In genomic region chr11:129946256-129946655, GRCh38 we compare ENCODE assay signal across 20 cellular contexts. TPM values are rescaled to one million over a fixed set of nuclear protein-coding genes. Genes with fewer than 3 reads are reported as not detected.
DNase-seq lines count a peak whose midpoint lies in the region; ATAC-seq and TF ChIP-seq lines count a peak whose summit lies in the region.
"Had no signal": no experiment of that assay in that cellular context is flagged by ENCODE, and none has a peak within 500 bp of the region (broad histone marks: within the 10 kb centered on the region; RNA-seq: fewer than 3 reads in every experiment).

No MANE protein-coding gene starts in this region.

- peak overlapping the region; percentile 16 to 71 (median 42); a peak in 4 of 7 replicates for H3K27ac Mint-ChIP-seq in H9
- H3K27ac Mint-ChIP-seq in endodermal cell: peak overlapping the region; percentile 38
- H3K27ac Mint-ChIP-seq in activated CD4-positive, alpha-beta memory T cell treated with anti-CD3 and anti-CD28 coated beads, Interleukin-2, amount 10 ng/mL, durations not matched to agents 7 days and 5 days: no peak overlapping the region
- H3K27ac Mint-ChIP-seq: activated naive CD8-positive, alpha-beta T cell treated with anti-CD3 and anti-CD28 coated beads, Interleukin-2, amount 50 U/mL, for 24 hours; activated T-helper 1 cell treated with anti-CD3 and anti-CD28 coated beads, Interleukin-12 subunit alpha, Interleukin-12 subunit beta, Interleukin-2, Interleukin-4 antibody, amounts not matched to agents 30 ng/mL and 10 ng/mL and 1 ng/mL, durations not matched to agents 14 hours and 24 hours and 36 hours; effector memory CD8-positive, alpha-beta T cell had no signal

- no peaks in the 10 kb centered on the region for H3K9me3 Mint-ChIP-seq in H9
- no peaks in the 10 kb centered on the region for H3K9me3 Mint-ChIP-seq in endodermal cell
- H3K9me3 Mint-ChIP-seq in activated CD4-positive, alpha-beta memory T cell treated with anti-CD3 and anti-CD28 coated beads, Interleukin-2, amount 10 ng/mL, durations not matched to agents 7 days and 5 days: no peaks in the 10 kb centered on the region
- H3K9me3 Mint-ChIP-seq: activated naive CD8-positive, alpha-beta T cell treated with anti-CD3 and anti-CD28 coated beads, Interleukin-2, amount 50 U/mL, for 24 hours; activated T-helper 1 cell treated with anti-CD3 and anti-CD28 coated beads, Interleukin-12 subunit alpha, Interleukin-12 subunit beta, Interleukin-2, Interleukin-4 antibody, amounts not matched to agents 30 ng/mL and 10 ng/mL and 1 ng/mL, durations not matched to agents 14 hours and 24 hours and 36 hours; effector memory CD8-positive, alpha-beta T cell had no signal

- H4K5ac ChIP-seq in H9 (ENCODE audit: insufficient read length, low read depth, low read length): no peak overlapping the region

- peaks cover 22 to 38% (median 25%) of the 10 kb centered on the region in 3 experiments; a peak in 6 of 7 replicates for H3K36me3 Mint-ChIP-seq in H9 (ENCODE audit: insufficient read depth in 1 of 3, low read depth in 3 of 3)
- H3K36me3 Mint-ChIP-seq in endodermal cell (ENCODE audit: low read depth): peaks cover 32% of the 10 kb centered on the region
- peaks cover 13% of the 10 kb centered on the region for H3K36me3 Mint-ChIP-seq in activated CD4-positive, alpha-beta memory T cell treated with anti-CD3 and anti-CD28 coated beads, Interleukin-2, amount 10 ng/mL, durations not matched to agents 7 days and 5 days (ENCODE audit: low read depth)

- H3K4me3 Mint-ChIP-seq in H9 (no peak overlapping the region), endodermal cell (no peak overlapping the region)
- H3K4me3 Mint-ChIP-seq in activated CD4-positive, alpha-beta memory T cell treated with anti-CD3 and anti-CD28 coated beads, Interleukin-2, amount 10 ng/mL, durations not matched to agents 7 days and 5 days: no peak overlapping the region
- H3K4me3 Mint-ChIP-seq: activated naive CD8-positive, alpha-beta T cell treated with anti-CD3 and anti-CD28 coated beads, Interleukin-2, amount 50 U/mL, for 24 hours; activated T-helper 1 cell treated with anti-CD3 and anti-CD28 coated beads, Interleukin-12 subunit alpha, Interleukin-12 subunit beta, Interleukin-2, Interleukin-4 antibody, amounts not matched to agents 30 ng/mL and 10 ng/mL and 1 ng/mL, durations not matched to agents 14 hours and 24 hours and 36 hours; effector memory CD8-positive, alpha-beta T cell had no signal

- H3K79me1 ChIP-seq in H9 (ENCODE audit: insufficient read depth, low read depth, low read length, poor library complexity, severe bottlenecking): no peaks in the 10 kb centered on the region

- H3K4me1 Mint-ChIP-seq in H9 (peaks cover 22 to 24% of the 10 kb centered on the region in 2 experiments), endodermal cell (peaks cover 9% of the 10 kb centered on the region)
- H3K4me1 Mint-ChIP-seq in activated CD4-positive, alpha-beta memory T cell treated with anti-CD3 and anti-CD28 coated beads, Interleukin-2, amount 10 ng/mL, durations not matched to agents 7 days and 5 days: peaks cover 6% of the 10 kb centered on the region

- H3K9me2 ChIP-seq in OCI-LY1 (ENCODE audit: low read depth, low read length) (no peaks in the 10 kb centered on the region), PC-3 (replicated peaks; ENCODE audit: low read length) (no peaks in the 10 kb centered on the region)

- peak; percentile 33 for DNase-seq in AG10803 (ENCODE audit: low read depth)
- DNase-seq in H9: no peak
- no peak for DNase-seq in endodermal cell
- DNase-seq in activated CD4-positive, alpha-beta memory T cell treated with anti-CD3 and anti-CD28 coated beads, Interleukin-2, amount 10 ng/mL, durations not matched to agents 7 days and 5 days: no peak
- no peak for DNase-seq in PC-3
- DNase-seq in hypothalamus (lab: John Stamatoyannopoulos, UW): no peak
- DNase-seq in activated CD8-positive, alpha-beta memory T cell treated with anti-CD3 and anti-CD28 coated beads, Interleukin-2, amount 50 U/mL, for 4 hours: no peak
- DNase-seq: activated CD4-positive, alpha-beta T cell treated with anti-CD3 and anti-CD28 coated beads, Interleukin-2, amount 50 U/mL, for 48 hours; activated naive CD8-positive, alpha-beta T cell treated with anti-CD3 and anti-CD28 coated beads, Interleukin-2, amount 50 U/mL, for 24 hours; central memory CD4-positive, alpha-beta T cell; effector memory CD8-positive, alpha-beta T cell; mucosa of descending colon; NCI-H1105; NCI-H2171; stimulated activated CD4-positive, alpha-beta T cell treated with anti-CD3 and anti-CD28 coated beads, Interleukin-2, amount 100 ng/mL, for 48 hours had no signal

- H2BK20ac ChIP-seq in H9 (ENCODE audit: low read depth, low read length, poor library complexity, severe bottlenecking): no peak overlapping the region

- H4K20me1 ChIP-seq in H9 (ENCODE audit: control insufficient read depth, insufficient read depth, insufficient read length) (no peaks in the 10 kb centered on the region), OCI-LY1 (ENCODE audit: insufficient read depth, low read length) (no peaks in the 10 kb centered on the region), PC-3 (ENCODE audit: low read length) (no peaks in the 10 kb centered on the region)

- H3K27me3 ChIP-seq in H9 (ENCODE audit: insufficient read depth, low read length): no peaks in the 10 kb centered on the region
- H3K27me3 ChIP-seq in OCI-LY1 (ENCODE audit: insufficient read depth, low read length): no peaks in the 10 kb centered on the region
- H3K27me3 ChIP-seq in endodermal cell (ENCODE audit: control insufficient read depth, insufficient read depth, low read length, poor library complexity, severe bottlenecking): no peaks in the 10 kb centered on the region
- H3K27me3 ChIP-seq in PC-3 (ENCODE audit: low read length): no peaks in the 10 kb centered on the region
- H3K27me3 ChIP-seq: suprapubic skin had no signal

- no peak overlapping the region for H3K4ac ChIP-seq in H9 (ENCODE audit: low read depth, low read length)

- no peak overlapping the region for H3K23ac ChIP-seq in H9 (ENCODE audit: insufficient read length, low read depth, low read length)

- H2BK15ac ChIP-seq in H9 (ENCODE audit: low read depth, low read length): no peak overlapping the region

- H4K91ac ChIP-seq in H9 (ENCODE audit: insufficient read length, low read depth, low read length): no peak overlapping the region

- intact Hi-C loops in PC-3 (cut with micrococcal nuclease): no loop called here

- no peak overlapping the region for H3K56ac ChIP-seq in H9 (ENCODE audit: insufficient read length, low read depth, low read length)

- H3K27ac ChIP-seq in H9 (ENCODE audit: insufficient read length, low read depth, low read length): no peak overlapping the region
- peak overlapping the region; percentile 100 for H3K27ac ChIP-seq in OCI-LY1 (ENCODE audit: low read depth, low read length, poor library complexity, severe bottlenecking)
- no peak overlapping the region for H3K27ac ChIP-seq in endodermal cell (ENCODE audit: low read depth, low read length)
- no peak overlapping the region for H3K27ac ChIP-seq in PC-3 (ENCODE audit: low read length)
- H3K27ac ChIP-seq: suprapubic skin had no signal

- TF ChIP-seq CTCF in AG10803 (conservative IDR thresholded peaks at IDR 0.05; ENCODE audit: low read length) (no peak), H9 (conservative IDR thresholded peaks at IDR 0.05) (no peak), OCI-LY1 (IDR thresholded peaks at IDR 0.05; ENCODE audit: low read length) (no peak), endodermal cell (conservative IDR thresholded peaks at IDR 0.05) (no peak), PC-3 (conservative IDR thresholded peaks at IDR 0.05; ENCODE audit: low read depth, low read length) (no peak)

- no CpG with 5 or more reads among the region's 4 CpGs for WGBS in H9 (ENCODE audit: extremely low coverage, insufficient read length, low lambda C conversion rate)
- WGBS in endodermal cell (ENCODE audit: insufficient coverage in 1 of 2, insufficient read length in 1 of 2), 2 experiments: 76 to 93% methylated on average over 2 to 4 of the region's 4 CpGs

- no peak overlapping the region for H2BK5ac ChIP-seq in H9 (ENCODE audit: insufficient read length, low read length)

- CTCF ChIA-PET in activated CD4-positive, alpha-beta memory T cell treated with anti-CD3 and anti-CD28 coated beads, Interleukin-2, amount 10 ng/mL, durations not matched to agents 7 days and 5 days (lab: Charles Lee): no interaction called here
- CTCF ChIA-PET in PC-3 (lab: Charles Lee): no interaction called here

- no peak overlapping the region for H4K8ac ChIP-seq in H9 (replicated peaks; ENCODE audit: insufficient read length, low read depth, low read length)

- no peaks in the 10 kb centered on the region for H3K27me3 Mint-ChIP-seq in H9 (ENCODE audit: low read depth)
- no peaks in the 10 kb centered on the region for H3K27me3 Mint-ChIP-seq in endodermal cell (ENCODE audit: insufficient read depth)
- no peaks in the 10 kb centered on the region for H3K27me3 Mint-ChIP-seq in activated CD4-positive, alpha-beta memory T cell treated with anti-CD3 and anti-CD28 coated beads, Interleukin-2, amount 10 ng/mL, durations not matched to agents 7 days and 5 days
- H3K27me3 Mint-ChIP-seq: activated naive CD8-positive, alpha-beta T cell treated with anti-CD3 and anti-CD28 coated beads, Interleukin-2, amount 50 U/mL, for 24 hours; effector memory CD8-positive, alpha-beta T cell had no signal

- no peaks in the 10 kb centered on the region for H3K23me2 ChIP-seq in H9 (ENCODE audit: insufficient read length, low read depth, low read length, poor library complexity, severe bottlenecking)

- H3K4me2 ChIP-seq in H9 (ENCODE audit: insufficient read depth, insufficient read length, low read length) (no peak overlapping the region), OCI-LY1 (ENCODE audit: low read length) (peak overlapping the region; percentile 76), PC-3 (ENCODE audit: low read length) (no peak overlapping the region)

- no peaks in the 10 kb centered on the region for H3K79me2 ChIP-seq in H9 (ENCODE audit: insufficient read depth, low read length)
- H3K79me2 ChIP-seq in OCI-LY1 (ENCODE audit: insufficient read depth, low read length): peaks cover 44% of the 10 kb centered on the region
- H3K79me2 ChIP-seq in PC-3 (ENCODE audit: low read length): no peaks in the 10 kb centered on the region

- H2BK12ac ChIP-seq in H9 (ENCODE audit: insufficient read length, low read depth, low read length): no peak overlapping the region

- H3K9ac ChIP-seq in H9 (ENCODE audit: extremely low read depth, insufficient read length, low read length) (no peak overlapping the region), OCI-LY1 (ENCODE audit: low read length) (peak overlapping the region; percentile 83), endodermal cell (ENCODE audit: extremely low read depth, low read length, poor library complexity, severe bottlenecking) (no peak overlapping the region), PC-3 (ENCODE audit: low read length) (no peak overlapping the region)

- H2BK120ac ChIP-seq in H9 (ENCODE audit: low read depth, low read length, poor library complexity, severe bottlenecking): no peak overlapping the region

- peaks cover 43% of the 10 kb centered on the region for H3K36me3 ChIP-seq in OCI-LY1 (ENCODE audit: insufficient read depth, low read length)
- peaks cover 22% of the 10 kb centered on the region for H3K36me3 ChIP-seq in endodermal cell (ENCODE audit: control insufficient read depth, insufficient read depth, low read length)
- no peaks in the 10 kb centered on the region for H3K36me3 ChIP-seq in PC-3 (ENCODE audit: low read depth, low read length)

- H3K14ac ChIP-seq in H9 (ENCODE audit: insufficient read depth, low read length): no peak overlapping the region

- H3K9me3 ChIP-seq in H9 (ENCODE audit: control insufficient read depth, low read depth, low read length) (no peaks in the 10 kb centered on the region), OCI-LY1 (ENCODE audit: low read length) (no peaks in the 10 kb centered on the region), endodermal cell (ENCODE audit: control insufficient read depth, low read length) (no peaks in the 10 kb centered on the region), PC-3 (ENCODE audit: low read length) (no peaks in the 10 kb centered on the region)
- H3K9me3 ChIP-seq: HAP-1, mucosa of descending colon, suprapubic skin had no signal

- no TSS peak for BruUV-seq in PC-3 (replicated peaks; lab: Mats Ljungman, UMichigan)

- no peak for ATAC-seq in PC-3
- ATAC-seq: activated naive CD8-positive, alpha-beta T cell treated with anti-CD3 and anti-CD28 coated beads, Interleukin-2, amount 50 U/mL, for 24 hours; effector memory CD8-positive, alpha-beta T cell; left lobe of liver; mucosa of descending colon had no signal

- H3F3A ChIP-seq in OCI-LY1 (ENCODE audit: insufficient read depth, low read length) (no peaks in the 10 kb centered on the region; the same call in 1 of the 2 replicates), PC-3 (ENCODE audit: low read length, unreplicated experiment) (no peaks in the 10 kb centered on the region)

- no peak overlapping the region for H3T11ph ChIP-seq in H9 (ENCODE audit: low read length)

- H3K4me3 ChIP-seq in AG10803 (ENCODE audit: low read length) (no peak overlapping the region), OCI-LY1 (ENCODE audit: low read depth, low read length, poor library complexity, severe bottlenecking) (peak overlapping the region; percentile 78), endodermal cell (ENCODE audit: low read length) (no peak overlapping the region), PC-3 (ENCODE audit: low read length) (no peak overlapping the region)
- H3K4me3 ChIP-seq: HAP-1, mucosa of descending colon, suprapubic skin had no signal

- 0 out of 2 replicates have a peak, but pooled peaks cover 4% of the 10 kb centered on the region for H3K4me1 ChIP-seq in H9 (ENCODE audit: insufficient read depth, low read length)
- peaks cover 90% of the 10 kb centered on the region for H3K4me1 ChIP-seq in OCI-LY1 (ENCODE audit: insufficient read depth, low read length, severe bottlenecking)
- H3K4me1 ChIP-seq in endodermal cell (ENCODE audit: control insufficient read depth, insufficient read depth, low read length): no peaks in the 10 kb centered on the region
- 0 out of 2 replicates have a peak, but pooled peaks cover 2% of the 10 kb centered on the region for H3K4me1 ChIP-seq in PC-3 (ENCODE audit: insufficient read depth, low read length)
- H3K4me1 ChIP-seq: HAP-1 had no signal

- no peak overlapping the region for H3K18ac ChIP-seq in H9 (ENCODE audit: insufficient read length, low read depth, low read length)

- H2AFZ ChIP-seq in H9 (ENCODE audit: low read length) (no peak overlapping the region), OCI-LY1 (ENCODE audit: low read length) (no peak overlapping the region), PC-3 (ENCODE audit: low read length) (no peak overlapping the region)

- no peak overlapping the region for H2AK5ac ChIP-seq in H9 (ENCODE audit: insufficient read length, low read length)

- POLR2A ChIA-PET in activated CD4-positive, alpha-beta memory T cell treated with anti-CD3 and anti-CD28 coated beads, Interleukin-2, amount 10 ng/mL, durations not matched to agents 7 days and 5 days (lab: Charles Lee): no interaction called here
- POLR2A ChIA-PET in PC-3 (lab: Charles Lee; ENCODE audit: unreplicated experiment): no interaction called here

RNA-seq across cellular contexts. Expression of gene NFRKB, which starts 50.9 kb away (rescaled TPM):
- 40.3 and 41.0 TPM in 2 replicates for total RNA-seq in H9 (2021)
- 10 to 100 TPM; 46.1 to 46.5 TPM for total RNA-seq in endodermal cell
- 38.8 TPM for polyA plus RNA-seq in endodermal cell (2013, experiment 1 of 2)
- 35.3 TPM for polyA plus RNA-seq in endodermal cell (2013, experiment 2 of 2)
- total RNA-seq in activated CD4-positive, alpha-beta memory T cell treated with anti-CD3 and anti-CD28 coated beads, Interleukin-2, amount 10 ng/mL, durations not matched to agents 7 days and 5 days: 10 to 100 TPM; 39.2 to 44.9 TPM
- 48.2 and 57.0 TPM in 2 replicates for total RNA-seq in PC-3 (2014; rRNA removed)

RNA-seq across cellular contexts. Expression of gene PRDM10, which starts 56.4 kb away (rescaled TPM):
- total RNA-seq in H9 (2021): 7.7 and 9.6 TPM in 2 replicates
- 10 to 100 TPM; 15.9 to 16.4 TPM for total RNA-seq in endodermal cell
- polyA plus RNA-seq in endodermal cell (2013, experiment 1 of 2): 9.9 TPM
- 9.7 TPM for polyA plus RNA-seq in endodermal cell (2013, experiment 2 of 2)
- total RNA-seq in activated CD4-positive, alpha-beta memory T cell treated with anti-CD3 and anti-CD28 coated beads, Interleukin-2, amount 10 ng/mL, durations not matched to agents 7 days and 5 days: 10 to 100 TPM; 11.7 to 12.6 TPM
- total RNA-seq in PC-3 (2014; rRNA removed): 7.3 and 8.5 TPM in 2 replicates
